ENCODE assay signal across 8 cellular contexts in the genomic region with DNA sequence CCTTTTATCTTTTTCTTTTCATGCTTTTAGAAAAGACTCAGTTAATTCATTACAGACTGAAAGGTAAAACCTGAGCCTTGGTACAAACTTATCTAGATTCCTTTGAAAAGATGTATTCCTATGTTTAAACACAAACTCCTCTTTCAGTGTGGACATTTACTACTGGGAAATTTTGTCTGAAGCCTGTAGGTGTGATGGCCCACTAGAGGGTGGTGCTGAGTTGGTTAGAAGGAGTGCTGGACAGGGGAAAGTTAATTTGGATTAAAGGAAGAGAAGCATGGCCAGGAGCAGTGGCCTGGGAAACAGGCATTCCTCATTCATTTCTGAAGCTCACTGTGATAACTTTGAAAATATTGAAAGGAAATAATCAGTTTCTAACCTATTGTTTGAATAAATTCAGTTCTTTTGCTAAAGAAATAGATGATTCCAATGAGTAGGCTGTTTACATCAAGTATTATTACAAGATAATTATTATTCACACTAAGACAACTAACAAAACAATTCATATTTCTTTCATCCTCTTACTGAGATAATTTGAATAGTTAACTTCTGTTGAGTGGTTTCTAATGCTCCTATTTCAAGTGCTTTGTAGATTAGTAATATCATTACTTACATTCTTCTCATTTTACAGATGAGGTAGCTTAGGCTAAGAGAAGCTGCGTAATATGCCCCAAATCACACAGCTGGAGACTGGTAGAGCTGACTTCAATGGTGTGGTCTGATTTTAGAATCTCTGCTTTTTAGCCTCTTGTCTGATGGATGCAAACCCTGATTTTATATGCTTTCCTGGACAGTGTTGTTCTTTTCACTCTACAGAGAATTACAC.
DNase-seq lines count a peak whose midpoint lies in the region; ATAC-seq and TF ChIP-seq lines count a peak whose summit lies in the region.

No MANE protein-coding gene starts in this region.

- TF ChIP-seq CTCF in BJ (IDR thresholded peaks at IDR 0.05; ENCODE audit: insufficient read depth, low read depth, low read length) (peak; percentile 81), OCI-LY1 (IDR thresholded peaks at IDR 0.05; ENCODE audit: low read length) (peak; percentile 58), mesothelial cell of epicardium (IDR thresholded peaks at IDR 0.05; ENCODE audit: unreplicated experiment) (peak; percentile 47), esophagus squamous epithelium (IDR thresholded peaks at IDR 0.05) (peak in 3 of 6 experiments; percentile 24 to 48 (median 46))

- no peaks in the 10 kb centered on the region for H3K79me2 ChIP-seq in OCI-LY1 (ENCODE audit: insufficient read depth, low read length)

- H3K9me3 Mint-ChIP-seq in mesothelial cell of epicardium = no peaks in the 10 kb centered on the region

- H2AFZ ChIP-seq in OCI-LY1 (ENCODE audit: low read length) = no peak overlapping the region

- DNase-seq in BJ (ENCODE audit: low read depth) = no peak
- DNase-seq in ecto neural progenitor cell (ENCODE audit: low spot score) = peak; percentile 51
- DNase-seq in mesothelial cell of epicardium (ENCODE audit: low spot score in 2 of 2, unreplicated experiment in 2 of 2) = no peak
- no peak for DNase-seq in esophagus squamous epithelium (lab: John Stamatoyannopoulos, UW)
- no peak for DNase-seq in effector CD8-positive, alpha-beta T cell (lab: John Stamatoyannopoulos, UW)

- H3K27ac ChIP-seq in OCI-LY1 (ENCODE audit: low read depth, low read length, poor library complexity, severe bottlenecking) (no peak overlapping the region), esophagus squamous epithelium (no peak overlapping the region)

- 82 to 92% methylated on average over 1 of the region's 1 CpG for WGBS in esophagus squamous epithelium, 2 donors

- no peaks in the 10 kb centered on the region for H3F3A ChIP-seq in OCI-LY1 (ENCODE audit: insufficient read depth, low read length)

- H3K4me1 Mint-ChIP-seq in mesothelial cell of epicardium = no peaks in the 10 kb centered on the region

- intact Hi-C loops in esophagus squamous epithelium (cut with DNase I) = no loop called here

- no peak overlapping the region for H3K4me3 ChIP-seq in BJ (ENCODE audit: low read depth, low read length)
- H3K4me3 ChIP-seq in OCI-LY1 (ENCODE audit: low read depth, low read length, poor library complexity, severe bottlenecking) = no peak overlapping the region
- H3K4me3 ChIP-seq in esophagus squamous epithelium = no peak overlapping the region

- no peaks in the 10 kb centered on the region for H3K36me3 ChIP-seq in BJ (ENCODE audit: control insufficient read depth, insufficient read depth, low read length)
- H3K36me3 ChIP-seq in OCI-LY1 (ENCODE audit: insufficient read depth, low read length) = no peaks in the 10 kb centered on the region
- no peaks in the 10 kb centered on the region for H3K36me3 ChIP-seq in esophagus squamous epithelium

- ATAC-seq in GM18502 (IDR thresholded peaks at IDR 0.05; ENCODE audit: poor library complexity, unreplicated experiment) (peak; percentile 73), HG03097 (IDR thresholded peaks at IDR 0.05; ENCODE audit: low FRiP score, unreplicated experiment) (peak; percentile 68)

- H3K9me3 ChIP-seq in OCI-LY1 (ENCODE audit: low read length) (no peaks in the 10 kb centered on the region), esophagus squamous epithelium (no peaks in the 10 kb centered on the region)

- no peaks in the 10 kb centered on the region for H3K36me3 Mint-ChIP-seq in mesothelial cell of epicardium

- H3K27me3 ChIP-seq in BJ (ENCODE audit: control insufficient read depth, insufficient read depth, low read length) = no peaks in the 10 kb centered on the region
- H3K27me3 ChIP-seq in OCI-LY1 (ENCODE audit: insufficient read depth, low read length) = no peaks in the 10 kb centered on the region
- H3K27me3 ChIP-seq in esophagus squamous epithelium = no peaks in the 10 kb centered on the region

- H3K27ac Mint-ChIP-seq in mesothelial cell of epicardium = no peak overlapping the region

- H3K4me3 Mint-ChIP-seq in mesothelial cell of epicardium = no peak overlapping the region

- H3K9ac ChIP-seq in OCI-LY1 (ENCODE audit: low read length) = no peak overlapping the region

- CTCF ChIA-PET in BJ (lab: Yijun Ruan, JAX) = interaction anchor here (0.6 to 2.2 kb wide), 6 partner anchors 9 to 79 kb away, joined by 3 to 11 read pairs (median 3); no protein-coding TSS in a partner anchor

- no peak overlapping the region for H3K4me2 ChIP-seq in OCI-LY1 (ENCODE audit: low read length)

- POLR2A ChIA-PET in BJ (lab: Charles Lee) = no interaction called here

- no peaks in the 10 kb centered on the region for H3K9me2 ChIP-seq in OCI-LY1 (ENCODE audit: low read depth, low read length)

- no peak for TF ChIP-seq POLR2A in esophagus squamous epithelium (IDR thresholded peaks at IDR 0.05)

- no peaks in the 10 kb centered on the region for H3K27me3 Mint-ChIP-seq in mesothelial cell of epicardium (ENCODE audit: low read depth)

- H4K20me1 ChIP-seq in OCI-LY1 (ENCODE audit: insufficient read depth, low read length) = no peaks in the 10 kb centered on the region

- no peaks in the 10 kb centered on the region for H3K4me1 ChIP-seq in OCI-LY1 (ENCODE audit: insufficient read depth, low read length, severe bottlenecking)
- H3K4me1 ChIP-seq in esophagus squamous epithelium = no peaks in the 10 kb centered on the region
